ENCODE assay signal across 8 cellular contexts in the genomic region with DNA sequence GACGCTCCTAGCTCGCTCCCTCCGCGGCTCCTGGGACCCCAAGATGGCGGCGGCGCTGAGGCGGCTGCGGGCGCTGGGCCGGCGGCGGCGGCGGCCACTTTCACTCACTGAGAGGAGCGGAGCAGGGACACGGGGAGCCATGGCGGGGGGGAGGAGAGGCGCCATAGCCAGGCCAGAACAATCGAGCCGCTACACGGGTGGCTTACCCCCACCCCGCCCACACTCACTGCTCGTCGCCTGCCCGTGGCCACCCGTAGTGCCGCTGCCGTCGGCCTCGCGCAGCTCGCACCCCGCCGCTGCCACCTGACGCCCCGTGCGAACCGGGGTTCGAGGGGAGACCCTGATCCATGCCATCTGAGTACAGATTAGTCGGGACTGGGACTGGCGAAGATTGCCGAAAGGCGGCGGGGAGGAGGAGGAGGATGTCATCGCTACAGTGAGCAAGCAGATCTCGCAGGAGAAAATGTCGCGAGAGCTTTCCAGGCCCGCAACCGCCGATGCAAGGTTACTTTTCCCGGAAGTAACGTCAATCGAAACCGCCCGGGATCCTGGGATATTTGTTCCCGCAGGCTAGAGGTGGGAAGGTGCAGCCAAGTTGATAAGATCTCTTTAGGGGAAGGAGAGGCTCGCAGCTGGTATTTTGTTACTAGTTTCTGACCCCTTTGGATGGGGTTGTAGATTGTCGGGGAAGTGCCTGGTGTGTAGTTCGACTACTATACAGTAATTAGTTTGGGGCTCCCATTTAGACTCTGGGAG. TPM values are rescaled to one million over a fixed set of nuclear protein-coding genes. Genes with fewer than 3 reads are reported as not detected.
DNase-seq lines count a peak whose midpoint lies in the region; FAIRE-seq and TF ChIP-seq lines count a peak whose summit lies in the region.

A gene with protein sequence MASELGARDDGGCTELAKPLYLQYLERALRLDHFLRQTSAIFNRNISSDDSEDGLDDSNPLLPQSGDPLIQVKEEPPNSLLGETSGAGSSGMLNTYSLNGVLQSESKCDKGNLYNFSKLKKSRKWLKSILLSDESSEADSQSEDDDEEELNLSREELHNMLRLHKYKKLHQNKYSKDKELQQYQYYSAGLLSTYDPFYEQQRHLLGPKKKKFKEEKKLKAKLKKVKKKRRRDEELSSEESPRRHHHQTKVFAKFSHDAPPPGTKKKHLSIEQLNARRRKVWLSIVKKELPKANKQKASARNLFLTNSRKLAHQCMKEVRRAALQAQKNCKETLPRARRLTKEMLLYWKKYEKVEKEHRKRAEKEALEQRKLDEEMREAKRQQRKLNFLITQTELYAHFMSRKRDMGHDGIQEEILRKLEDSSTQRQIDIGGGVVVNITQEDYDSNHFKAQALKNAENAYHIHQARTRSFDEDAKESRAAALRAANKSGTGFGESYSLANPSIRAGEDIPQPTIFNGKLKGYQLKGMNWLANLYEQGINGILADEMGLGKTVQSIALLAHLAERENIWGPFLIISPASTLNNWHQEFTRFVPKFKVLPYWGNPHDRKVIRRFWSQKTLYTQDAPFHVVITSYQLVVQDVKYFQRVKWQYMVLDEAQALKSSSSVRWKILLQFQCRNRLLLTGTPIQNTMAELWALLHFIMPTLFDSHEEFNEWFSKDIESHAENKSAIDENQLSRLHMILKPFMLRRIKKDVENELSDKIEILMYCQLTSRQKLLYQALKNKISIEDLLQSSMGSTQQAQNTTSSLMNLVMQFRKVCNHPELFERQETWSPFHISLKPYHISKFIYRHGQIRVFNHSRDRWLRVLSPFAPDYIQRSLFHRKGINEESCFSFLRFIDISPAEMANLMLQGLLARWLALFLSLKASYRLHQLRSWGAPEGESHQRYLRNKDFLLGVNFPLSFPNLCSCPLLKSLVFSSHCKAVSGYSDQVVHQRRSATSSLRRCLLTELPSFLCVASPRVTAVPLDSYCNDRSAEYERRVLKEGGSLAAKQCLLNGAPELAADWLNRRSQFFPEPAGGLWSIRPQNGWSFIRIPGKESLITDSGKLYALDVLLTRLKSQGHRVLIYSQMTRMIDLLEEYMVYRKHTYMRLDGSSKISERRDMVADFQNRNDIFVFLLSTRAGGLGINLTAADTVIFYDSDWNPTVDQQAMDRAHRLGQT (N-terminal part only) (minus strand): TSS at position 165 of the 756 bp plus-strand sequence. CDS start 19,970 bp downstream, outside the sequence.

- peak within 1 kb of the TSS; percentile 100 for H3K18ac ChIP-seq in neuronal stem cell (ENCODE audit: low read length)

- POLR2A ChIA-PET in HEK293 (lab: Yijun Ruan, JAX) = interaction anchor here (1.5 kb wide), 3 partner anchors 10 to 163 kb away, joined by 4 to 8 read pairs (median 5); partner anchors contain the start of genes CHAC1, CHP1 and EXD1

- H3K79me1 ChIP-seq in neuronal stem cell (ENCODE audit: low read depth, low read length) = peaks cover 8% of the 10 kb centered on the region

- H3K4me3 ChIP-seq in HEK293 (ENCODE audit: low read depth, low read length) (peak within 1 kb of the TSS; percentile 98), neuronal stem cell (ENCODE audit: low read length in 2 of 2) (peak within 1 kb of the TSS; percentile 88 to 100)

- H3K14ac ChIP-seq in neuronal stem cell (ENCODE audit: low read length) = peak within 1 kb of the TSS; percentile 100

- peak within 1 kb of the TSS; percentile 92 for H3K4me2 ChIP-seq in neuronal stem cell (ENCODE audit: insufficient read depth, low read length, poor library complexity, severe bottlenecking)

- peaks cover 0 to 2% of the 10 kb centered on the region in 2 experiments; a peak in 2 of 3 replicates for H3K36me3 ChIP-seq in HEK293 (ENCODE audit: control insufficient read depth in 2 of 2, insufficient read depth in 1 of 2, low read length in 2 of 2)
- peaks cover 0 to 14% of the 10 kb centered on the region in 2 donors for H3K36me3 ChIP-seq in neuronal stem cell (replicated peaks in 1 of 2; ENCODE audit: control insufficient read depth in 2 of 2, insufficient read depth in 2 of 2, low read length in 2 of 2)

- peak within 1 kb of the TSS; percentile 96 for H2BK120ac ChIP-seq in neuronal stem cell (ENCODE audit: low read depth, low read length)

- DNase-seq in MV-4-11 (lab: John Stamatoyannopoulos, UW) = peak; percentile 96
- DNase-seq in SK-MEL-5 (ENCODE audit: low read depth, low spot score) = peak; percentile 98
- DNase-seq in activated naive CD4-positive, alpha-beta T cell treated with Interleukin-2 at 50 U/mL for 16 hours = peak; percentile 95
- peak; percentile 90 to 92 for DNase-seq in frontal cortex (ENCODE audit: low spot score in 2 of 2)
- DNase-seq in neuronal stem cell (ENCODE audit: low spot score) = peak; percentile 97

- H3K9ac ChIP-seq in neuronal stem cell (ENCODE audit: low read depth, low read length, poor library complexity) = peak within 1 kb of the TSS; percentile 100

- no peak within 1 kb of the TSS for H3K4ac ChIP-seq in neuronal stem cell (ENCODE audit: low read length)

- H3K27ac ChIP-seq in HEK293 (ENCODE audit: extremely low read depth, low read depth, low read length) = peak within 1 kb of the TSS; percentile 98
- peak within 1 kb of the TSS; percentile 97 for H3K27ac ChIP-seq in neuronal stem cell (replicated peaks; ENCODE audit: low read length)

- peak within 1 kb of the TSS; percentile 95 for H4K91ac ChIP-seq in neuronal stem cell (ENCODE audit: low read depth, low read length, poor library complexity)

- H3K27me3 ChIP-seq in neuronal stem cell (ENCODE audit: control insufficient read depth in 3 of 3, insufficient read depth in 3 of 3, low read depth in 1 of 3, low read length in 3 of 3) = no peaks in the 10 kb centered on the region

- no CpG with 5 or more reads among the region's 61 CpGs for WGBS in neuronal stem cell (ENCODE audit: extremely low coverage in 2 of 2, insufficient read length in 2 of 2, insufficient replicate concordance in 1 of 2), 2 donors

- peak within 1 kb of the TSS; percentile 99 for H2BK5ac ChIP-seq in neuronal stem cell (ENCODE audit: low read length)

- no peak for TF ChIP-seq CTCF in HEK293 (tag by site-specific recombination; IDR thresholded peaks at IDR 0.05)
- no peak for TF ChIP-seq CTCF in subcutaneous adipose tissue (IDR thresholded peaks at IDR 0.05; ENCODE audit: low read depth)

- H3K4me1 ChIP-seq in HEK293 (ENCODE audit: control insufficient read depth, insufficient read depth, low read length) (no peaks in the 10 kb centered on the region), neuronal stem cell (ENCODE audit: control insufficient read depth in 2 of 2, insufficient read depth in 1 of 2, low read depth in 1 of 2, low read length in 2 of 2) (peaks cover 3 to 4% of the 10 kb centered on the region in 2 donors)

- peak within 1 kb of the TSS; percentile 98 for H2AFZ ChIP-seq in neuronal stem cell (ENCODE audit: low read length)

- peak within 1 kb of the TSS; percentile 100 for H3K23ac ChIP-seq in neuronal stem cell (ENCODE audit: low read depth, low read length, poor library complexity)

- CTCF ChIA-PET in HEK293 (lab: Yijun Ruan, JAX) = interaction anchor here (0.7 kb wide), 2 partner anchors 9 to 37 kb away, joined by 3 read pairs; no protein-coding TSS in a partner anchor

- H2BK12ac ChIP-seq in neuronal stem cell (ENCODE audit: low read length) = peak within 1 kb of the TSS; percentile 58

- H2BK15ac ChIP-seq in neuronal stem cell (ENCODE audit: low read length) = peak within 1 kb of the TSS; percentile 100

- FAIRE-seq in G401.6 (lab: Jason Lieb, UNC) = peak; percentile 95
- FAIRE-seq in frontal cortex (lab: Jason Lieb, UNC) = no peak

- H2AK5ac ChIP-seq in neuronal stem cell (ENCODE audit: low read depth, low read length) = peak within 1 kb of the TSS; percentile 61

- in situ Hi-C loops in SK-MEL-5 (cut with HindIII; ENCODE audit: low pct_unique_long_range_greater_than_20kb, low sequenced_read_pairs) = no loop called here

- H3K9me3 ChIP-seq in HEK293 (ENCODE audit: control insufficient read depth, insufficient read depth, low read depth, low read length) (no peaks in the 10 kb centered on the region), neuronal stem cell (replicated peaks in 1 of 2; ENCODE audit: control insufficient read depth in 2 of 2, insufficient read depth in 1 of 2, low read depth in 1 of 2, low read length in 2 of 2) (no peaks in the 10 kb centered on the region)

- peak within 1 kb of the TSS; percentile 72 for H4K8ac ChIP-seq in neuronal stem cell (ENCODE audit: low read depth, low read length)

TF ChIP-seq in HEK293, 187 proteins besides CTCF, POLR2A, EP300 and RAD21 (continues in another document):
- TF ChIP-seq ZNF561 (tag by site-specific recombination; IDR thresholded peaks at IDR 0.05; ENCODE audit: borderline replicate concordance) (peak; percentile 39; the same call in 1 of the 2 replicates), TRIM28 (IDR thresholded peaks at IDR 0.05; ENCODE audit: borderline replicate concordance, low read length) (peak; percentile 55; the same call in 1 of the 2 replicates), ZNF404 (tag by site-specific recombination; IDR thresholded peaks at IDR 0.05) (no peak), HOXA7 (CRISPR knock-in tag; IDR thresholded peaks at IDR 0.05; ENCODE audit: borderline replicate concordance) (no peak), YY2 (tag by site-specific recombination; IDR thresholded peaks at IDR 0.05) (peak; percentile 100), ZFP41 (tag by site-specific recombination; IDR thresholded peaks at IDR 0.05; ENCODE audit: borderline replicate concordance) (no peak), SP2 (tag by site-specific recombination; IDR thresholded peaks at IDR 0.05) (peak; percentile 50), ZNF341 (tag by site-specific recombination; IDR thresholded peaks at IDR 0.05; ENCODE audit: low read depth) (peak; percentile 22; the same call in 1 of the 2 replicates), KLF10 (tag by site-specific recombination; IDR thresholded peaks at IDR 0.05) (peak; percentile 59), ZEB2 (tag by site-specific recombination; IDR thresholded peaks at IDR 0.05) (peak; percentile 60; the same call in 1 of the 2 replicates), ZNF324 (tag by site-specific recombination; IDR thresholded peaks at IDR 0.05) (peak; percentile 88; the same call in 1 of the 2 replicates), ZNF785 (tag by site-specific recombination; IDR thresholded peaks at IDR 0.05) (peak; percentile 70; the same call in 1 of the 2 replicates)

RNA-seq across cellular contexts. Expression of the gene that starts here (rescaled TPM):
- total RNA-seq in SK-MEL-5 (2014; rRNA removed; shearing (Covaris generic)) = 14.8 and 15.7 TPM in 2 replicates
- 14.6 and 22.7 TPM in 2 replicates for polyA plus RNA-seq in SK-MEL-5 (2015; cell fraction: cytosol; rRNA removed)
- 8.7 and 21.0 TPM in 2 replicates for polyA plus RNA-seq in SK-MEL-5 (2015; cell fraction: nucleus; rRNA removed)
- total RNA-seq in frontal cortex (35.5 TPM), subcutaneous adipose tissue (10 to 100 TPM; 20.9 to 28.4 (median 25.1) TPM)
- 5.7 TPM for polyA plus RNA-seq in neuronal stem cell (2013, experiment 1 of 2)
- 7.0 TPM for polyA plus RNA-seq in neuronal stem cell (2013, experiment 2 of 2)

Comparison
In these comparisons a context has a peak if more than half of its experiments do, and no peak if none do; other contexts are left out.
1. Peak in every context shown above with its lines: DNase-seq, H3K4me3 ChIP-seq and H3K27ac ChIP-seq.